ENCODE assay signal across 31 cellular contexts in genomic region chr17:65667656-65668055, GRCh38.
"Had no signal": no experiment of that assay in that cellular context is flagged by ENCODE, and none has a peak within 500 bp of the region (broad histone marks: within the 10 kb centered on the region; RNA-seq: fewer than 3 reads in every experiment).

No MANE protein-coding gene starts in this region.

- H3K4me3 ChIP-seq: adrenal gland, body of pancreas, breast epithelium had no signal

- DNase-seq: activated B cell treated with CpG ODN at 0.5 μM for 24 hours; activated CD4-positive, alpha-beta memory T cell treated with anti-CD3 and anti-CD28 coated beads for 36 hours; activated CD4-positive, alpha-beta T cell treated with anti-CD3 and anti-CD28 coated beads for 4 hours; activated CD4-positive, alpha-beta T cell treated with anti-CD3 and anti-CD28 coated beads, Interleukin-2, amount 10 ng/mL, durations not matched to agents 24 days and 14 days; activated CD4-positive, alpha-beta T cell treated with anti-CD3 and anti-CD28 coated beads, Interleukin-2, amount 50 U/mL, for 1 hour; activated CD4-positive, alpha-beta T cell treated with anti-CD3 and anti-CD28 coated beads, Interleukin-2, amount 50 U/mL, for 4 hours; activated CD4-positive, CD25-positive, alpha-beta regulatory T cell treated with anti-CD3 and anti-CD28 coated beads, Interleukin-2, amount 50 U/mL, for 72 hours; activated CD8-positive, alpha-beta memory T cell treated with anti-CD3 and anti-CD28 coated beads, Interleukin-2, amount 50 U/mL, for 4 hours; activated CD8-positive, alpha-beta T cell treated with anti-CD3 and anti-CD28 coated beads for 36 hours; activated effector memory CD4-positive, alpha-beta T cell treated with anti-CD3 and anti-CD28 coated beads, Interleukin-2, amount 50 U/mL, for 16 hours; activated gamma-delta T cell treated with Interleukin-2 at 50 U/mL for 16 hours; activated naive CD4-positive, alpha-beta T cell; activated naive CD4-positive, alpha-beta T cell treated with anti-CD3 and anti-CD28 coated beads for 36 hours; activated naive CD4-positive, alpha-beta T cell treated with anti-CD3 and anti-CD28 coated beads, Interleukin-2, amount 50 U/mL, for 16 hours; activated naive CD8-positive, alpha-beta T cell treated with anti-CD3 and anti-CD28 coated beads for 36 hours; activated T-cell treated with anti-CD3 and anti-CD28 coated beads for 4 hours; activated T-cell treated with anti-CD3 and anti-CD28 coated beads, Interleukin-2, amount 50 U/mL, for 1 hour; activated T-cell treated with anti-CD3 and anti-CD28 coated beads, Interleukin-2, amount 50 U/mL, for 4 hours; activated T-cell treated with anti-CD3 and anti-CD28 coated beads, Interleukin-2, amount 50 U/mL, for 72 hours; adrenal gland; amniotic stem cell; aorta; body of pancreas; brain microvascular endothelial cell; central memory CD4-positive, alpha-beta T cell; T-helper 2 cell; T-helper 9 cell had no signal

- FAIRE-seq: astrocyte, TTC549 had no signal

- H3K4me1 ChIP-seq: adrenal gland, body of pancreas, breast epithelium had no signal

- H3K9me3 ChIP-seq: adrenal gland, body of pancreas, breast epithelium had no signal

- H3K36me3 ChIP-seq: adrenal gland, brain microvascular endothelial cell, breast epithelium had no signal

- H3K27ac ChIP-seq: adrenal gland, body of pancreas, brain microvascular endothelial cell, breast epithelium, VCaP had no signal

- H3K27me3 ChIP-seq: adrenal gland, body of pancreas, brain microvascular endothelial cell, breast epithelium had no signal
